Comparison of ENCODE assay signal across 21 cellular contexts in the genomic region with DNA sequence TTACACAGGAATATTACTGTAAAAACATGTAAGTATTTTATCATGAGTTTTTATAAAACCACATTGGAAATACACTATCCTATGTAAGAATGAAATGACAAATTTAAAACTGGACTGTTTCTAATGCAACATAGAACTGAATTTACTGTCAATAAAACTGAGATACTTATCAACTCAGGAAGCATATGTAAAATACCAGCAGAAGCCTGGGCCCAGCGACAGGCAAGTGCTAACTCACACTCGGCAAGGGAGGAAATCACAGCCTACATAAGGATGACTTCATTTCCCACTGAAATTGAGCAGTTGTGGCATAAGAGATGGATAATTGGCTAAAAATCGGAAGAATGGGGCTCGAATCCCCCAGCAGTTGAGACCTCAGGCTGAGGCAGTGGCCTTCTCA. TPM values are rescaled to one million over a fixed set of nuclear protein-coding genes. Genes with fewer than 3 reads are reported as not detected.
A peak's percentile ranks its signal among the peaks of the same experiment; 100 is the strongest.
DNase-seq lines count a peak whose midpoint lies in the region; ATAC-seq and TF ChIP-seq lines count a peak whose summit lies in the region.
"Had no signal": no experiment of that assay in that cellular context is flagged by ENCODE, and none has a peak within 500 bp of the region (broad histone marks: within the 10 kb centered on the region; RNA-seq: fewer than 3 reads in every experiment).

No MANE protein-coding gene starts in this region.

- no peaks in the 10 kb centered on the region for H3K79me2 ChIP-seq in neural progenitor cell (ENCODE audit: low read depth)

- H3K9me3 ChIP-seq in HUES48 (ENCODE audit: control insufficient read depth, insufficient read depth, low read length) (no peaks in the 10 kb centered on the region), neural progenitor cell (ENCODE audit: low read depth) (no peaks in the 10 kb centered on the region)
- H3K9me3 ChIP-seq: upper lobe of right lung had no signal

- peak overlapping the region; percentile 31 for H3K4me2 ChIP-seq in neural progenitor cell
- H3K4me2 ChIP-seq: smooth muscle cell had no signal

- peaks cover 6% of the 10 kb centered on the region for H4K20me1 ChIP-seq in neural progenitor cell (ENCODE audit: low read depth)

- no peaks in the 10 kb centered on the region for H3K9me3 Mint-ChIP-seq in activated CD4-positive, alpha-beta T cell treated with anti-CD3 and anti-CD28 coated beads, Interleukin-2, amount 10 ng/mL, durations not matched to agents 7 days and 5 days
- H3K9me3 Mint-ChIP-seq in effector memory CD8-positive, alpha-beta T cell = peaks cover 0 to 7% of the 10 kb centered on the region in 2 donors
- H3K9me3 Mint-ChIP-seq in neural progenitor cell = peaks cover 4% of the 10 kb centered on the region
- H3K9me3 Mint-ChIP-seq: neural crest cell had no signal

- H3K36me3 ChIP-seq in HUES48 (ENCODE audit: control insufficient read depth, insufficient read depth, low read length) (peaks cover 44% of the 10 kb centered on the region), neural progenitor cell (no peaks in the 10 kb centered on the region)

- H3K4me1 ChIP-seq in HUES48 (ENCODE audit: control insufficient read depth, insufficient read depth, low read length) (peaks cover 4% of the 10 kb centered on the region; the same call in 1 of the 2 replicates), neural progenitor cell (peaks cover 12% of the 10 kb centered on the region)
- H3K4me1 ChIP-seq: upper lobe of right lung had no signal

- TF ChIP-seq CTCF in neural progenitor cell (IDR thresholded peaks at IDR 0.05) = no peak

- H3K9ac ChIP-seq in HUES48 (ENCODE audit: low read depth, low read length) = no peak overlapping the region
- H3K9ac ChIP-seq in neural progenitor cell = peak overlapping the region; percentile 38

- H3K27me3 ChIP-seq in HUES48 (ENCODE audit: control insufficient read depth, insufficient read depth, low read length) = no peaks in the 10 kb centered on the region
- no peaks in the 10 kb centered on the region for H3K27me3 ChIP-seq in neural progenitor cell
- H3K27me3 ChIP-seq: brain microvascular endothelial cell, upper lobe of right lung had no signal

- no peak overlapping the region for H2AFZ ChIP-seq in neural progenitor cell (replicated peaks)

- H3K27ac Mint-ChIP-seq in activated CD4-positive, alpha-beta T cell treated with anti-CD3 and anti-CD28 coated beads, Interleukin-2, amount 10 ng/mL, durations not matched to agents 7 days and 5 days = peak overlapping the region; percentile 6
- H3K27ac Mint-ChIP-seq in effector memory CD8-positive, alpha-beta T cell = peak overlapping the region in 1 of 2 donors; percentile 73
- H3K27ac Mint-ChIP-seq in neural progenitor cell = no peak overlapping the region
- H3K27ac Mint-ChIP-seq: activated T-cell treated with anti-CD3 and anti-CD28 coated beads, Interleukin-2, amount 50 U/mL, for 24 hours had no signal

- H3F3A ChIP-seq in neural progenitor cell (ENCODE audit: low read depth) = peaks cover 5% of the 10 kb centered on the region

- H3K36me3 Mint-ChIP-seq in activated CD4-positive, alpha-beta T cell treated with anti-CD3 and anti-CD28 coated beads, Interleukin-2, amount 10 ng/mL, durations not matched to agents 7 days and 5 days (ENCODE audit: low read depth) = peaks cover 53% of the 10 kb centered on the region
- H3K36me3 Mint-ChIP-seq in effector memory CD8-positive, alpha-beta T cell (ENCODE audit: insufficient read depth) = peaks cover 2% of the 10 kb centered on the region
- peaks cover 25% of the 10 kb centered on the region for H3K36me3 Mint-ChIP-seq in neural progenitor cell

- peak; percentile 40 for ATAC-seq in effector memory CD8-positive, alpha-beta T cell (replicated peaks)
- ATAC-seq in GM19463 (IDR thresholded peaks at IDR 0.05; ENCODE audit: unreplicated experiment) = no peak
- ATAC-seq in GM18861 (IDR thresholded peaks at IDR 0.05; ENCODE audit: unreplicated experiment) = no peak
- ATAC-seq: HCT116, upper lobe of right lung had no signal

- POLR2A ChIA-PET in activated CD4-positive, alpha-beta T cell treated with anti-CD3 and anti-CD28 coated beads, Interleukin-2, amount 10 ng/mL, durations not matched to agents 7 days and 5 days (lab: Charles Lee) = no interaction called here

- H3K27ac ChIP-seq in HUES48 (ENCODE audit: low read depth, low read length) (peak overlapping the region; percentile 32), neural progenitor cell (no peak overlapping the region)
- H3K27ac ChIP-seq: brain microvascular endothelial cell, RWPE1, upper lobe of right lung had no signal

- no peak overlapping the region for H3K4me3 Mint-ChIP-seq in activated CD4-positive, alpha-beta T cell treated with anti-CD3 and anti-CD28 coated beads, Interleukin-2, amount 10 ng/mL, durations not matched to agents 7 days and 5 days
- no peak overlapping the region for H3K4me3 Mint-ChIP-seq in effector memory CD8-positive, alpha-beta T cell
- no peak overlapping the region for H3K4me3 Mint-ChIP-seq in neural progenitor cell
- H3K4me3 Mint-ChIP-seq: activated T-cell treated with anti-CD3 and anti-CD28 coated beads, Interleukin-2, amount 50 U/mL, for 24 hours; neural crest cell had no signal

- no peak for DNase-seq in activated CD4-positive, alpha-beta T cell treated with anti-CD3 and anti-CD28 coated beads, Interleukin-2, amount 10 ng/mL, durations not matched to agents 7 days and 5 days
- DNase-seq in activated CD4-positive, alpha-beta T cell treated with anti-CD3 and anti-CD28 coated beads for 1 hour = no peak
- no peak for DNase-seq in effector memory CD8-positive, alpha-beta T cell
- no peak for DNase-seq in neural progenitor cell (ENCODE audit: low spot score)
- DNase-seq in amniotic stem cell (lab: John Stamatoyannopoulos, UW) = no peak
- DNase-seq: activated CD4-positive, alpha-beta T cell treated with anti-CD3 and anti-CD28 coated beads, Interleukin-2, amount 50 U/mL, for 48 hours; activated T-cell treated with anti-CD3 and anti-CD28 coated beads, Interleukin-2, amount 50 U/mL, for 24 hours; brain microvascular endothelial cell; DND-41; MV-4-11; NCI-H187 treated with DMSO at 0.1 percent for 48 hours; NCI-H446; stimulated activated CD4-positive, alpha-beta T cell treated with anti-CD3 and anti-CD28 coated beads, Interleukin-4, amount 100 ng/mL, for 24 hours; upper lobe of right lung had no signal

- H3K4me1 Mint-ChIP-seq in activated CD4-positive, alpha-beta T cell treated with anti-CD3 and anti-CD28 coated beads, Interleukin-2, amount 10 ng/mL, durations not matched to agents 7 days and 5 days = peaks cover 41% of the 10 kb centered on the region
- peaks cover 22 to 29% of the 10 kb centered on the region in 2 donors for H3K4me1 Mint-ChIP-seq in effector memory CD8-positive, alpha-beta T cell (ENCODE audit: low read depth in 2 of 2)
- no peaks in the 10 kb centered on the region for H3K4me1 Mint-ChIP-seq in neural progenitor cell
- H3K4me1 Mint-ChIP-seq: neural crest cell had no signal

- H3K27me3 Mint-ChIP-seq in activated CD4-positive, alpha-beta T cell treated with anti-CD3 and anti-CD28 coated beads, Interleukin-2, amount 10 ng/mL, durations not matched to agents 7 days and 5 days = no peaks in the 10 kb centered on the region
- H3K27me3 Mint-ChIP-seq in effector memory CD8-positive, alpha-beta T cell = no peaks in the 10 kb centered on the region
- peaks cover 2% of the 10 kb centered on the region for H3K27me3 Mint-ChIP-seq in neural progenitor cell (ENCODE audit: insufficient read depth, low read depth)
- H3K27me3 Mint-ChIP-seq: activated T-cell treated with anti-CD3 and anti-CD28 coated beads, Interleukin-2, amount 50 U/mL, for 24 hours had no signal

- H3K4me3 ChIP-seq in HUES48 (ENCODE audit: low read depth, low read length) (no peak overlapping the region), neural progenitor cell (no peak overlapping the region)
- H3K4me3 ChIP-seq: smooth muscle cell, upper lobe of right lung had no signal

- CTCF ChIA-PET in activated CD4-positive, alpha-beta T cell treated with anti-CD3 and anti-CD28 coated beads, Interleukin-2, amount 10 ng/mL, durations not matched to agents 7 days and 5 days (lab: Charles Lee) = no interaction called here

RNA-seq across cellular contexts. Expression of a gene that starts 12.1 kb away (rescaled TPM):
- under 1 TPM in 1 of 2 experiments, not detected in 1; 0.19 TPM for total RNA-seq in activated CD4-positive, alpha-beta T cell treated with anti-CD3 and anti-CD28 coated beads, Interleukin-2, amount 10 ng/mL, durations not matched to agents 7 days and 5 days
- not detected in 2 replicates for total RNA-seq in neural progenitor cell (ENCODE audit: low replicate concordance)
- total RNA-seq: neural crest cell, smooth muscle cell, upper lobe of right lung had no signal

RNA-seq across cellular contexts. Expression of a gene that starts 38.0 kb away (rescaled TPM):
- 10 to 100 TPM; 65.5 to 69.8 TPM for total RNA-seq in activated CD4-positive, alpha-beta T cell treated with anti-CD3 and anti-CD28 coated beads, Interleukin-2, amount 10 ng/mL, durations not matched to agents 7 days and 5 days
- 91.1 and 99.6 TPM in 2 replicates for total RNA-seq in neural progenitor cell (ENCODE audit: low replicate concordance)

RNA-seq across cellular contexts. Expression of a gene that starts 38.9 kb away (rescaled TPM):
- 10 to 100 TPM; 81.2 to 84.6 TPM for total RNA-seq in activated CD4-positive, alpha-beta T cell treated with anti-CD3 and anti-CD28 coated beads, Interleukin-2, amount 10 ng/mL, durations not matched to agents 7 days and 5 days
- 95.1 and 96.0 TPM in 2 replicates for total RNA-seq in neural progenitor cell (ENCODE audit: low replicate concordance)

RNA-seq across cellular contexts. Expression of a gene that starts 47.9 kb away (rescaled TPM):
- not detected for total RNA-seq in activated CD4-positive, alpha-beta T cell treated with anti-CD3 and anti-CD28 coated beads, Interleukin-2, amount 10 ng/mL, durations not matched to agents 7 days and 5 days
- total RNA-seq in neural progenitor cell (ENCODE audit: low replicate concordance) = 2.0 and 6.8 TPM in 2 replicates
